Comparison of ENCODE assay signal across 21 cellular contexts in the genomic region with DNA sequence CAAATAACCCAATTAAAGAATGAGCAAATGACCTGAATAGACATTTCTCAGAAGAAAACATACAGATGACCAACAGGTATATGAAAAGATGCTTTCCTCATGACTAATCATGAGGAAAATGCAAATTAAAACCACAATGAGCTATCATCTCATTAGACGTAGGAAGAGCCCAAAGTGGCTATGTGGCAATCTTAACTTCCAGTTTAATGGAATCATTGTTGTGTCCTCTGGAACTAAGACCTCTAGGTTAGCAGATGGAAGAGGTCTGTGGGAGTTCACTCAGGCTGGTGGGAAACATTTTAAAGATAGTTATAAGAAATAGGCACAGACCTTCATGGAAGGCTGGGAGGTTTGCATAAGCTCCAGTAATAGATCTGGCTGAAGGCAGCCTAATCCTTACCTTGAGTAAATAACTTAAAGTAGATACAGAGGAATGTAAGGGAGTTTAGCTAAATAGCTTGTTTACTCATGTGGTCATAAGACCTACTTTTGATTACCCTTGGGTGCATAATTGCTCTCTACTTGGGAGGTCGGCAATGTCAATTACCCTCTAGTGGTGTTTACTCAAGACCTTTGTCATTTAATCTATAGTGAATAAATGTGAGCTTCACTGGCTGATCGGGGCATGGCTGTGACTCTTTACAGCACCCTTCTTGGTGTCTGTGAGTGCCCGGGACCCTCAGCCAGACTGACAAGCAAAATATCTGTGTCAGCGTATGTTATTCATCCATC.
A peak's percentile ranks its signal among the peaks of the same experiment; 100 is the strongest.
DNase-seq lines count a peak whose midpoint lies in the region; FAIRE-seq and TF ChIP-seq lines count a peak whose summit lies in the region.
"Had no signal": no experiment of that assay in that cellular context is flagged by ENCODE, and none has a peak within 500 bp of the region (broad histone marks: within the 10 kb centered on the region; RNA-seq: fewer than 3 reads in every experiment).

No MANE protein-coding gene starts in this region.

- TF ChIP-seq CTCF in MCF 10A (IDR thresholded peaks at IDR 0.05; ENCODE audit: unreplicated experiment) (no peak), breast epithelium (IDR thresholded peaks at IDR 0.05) (no peak), mesothelial cell of epicardium (IDR thresholded peaks at IDR 0.05; ENCODE audit: unreplicated experiment) (no peak)

- CTCF ChIA-PET in MCF 10A (lab: Yijun Ruan, JAX), result no interaction called here

- no peaks in the 10 kb centered on the region for H3K4me1 Mint-ChIP-seq in MCF 10A (ENCODE audit: insufficient read depth, unreplicated experiment)
- H3K4me1 Mint-ChIP-seq in mesothelial cell of epicardium, result peaks cover 13% of the 10 kb centered on the region
- H3K4me1 Mint-ChIP-seq: activated naive CD4-positive, alpha-beta T cell treated with anti-CD3 and anti-CD28 coated beads, Interleukin-2, amount 10 ng/mL, durations not matched to agents 7 days and 5 days had no signal

- H3K36me3 Mint-ChIP-seq in MCF 10A (ENCODE audit: insufficient read depth, unreplicated experiment) (no peaks in the 10 kb centered on the region), mesothelial cell of epicardium (peaks cover 47% of the 10 kb centered on the region)
- H3K36me3 Mint-ChIP-seq: activated naive CD4-positive, alpha-beta T cell treated with anti-CD3 and anti-CD28 coated beads, Interleukin-2, amount 10 ng/mL, durations not matched to agents 7 days and 5 days had no signal

- no peaks in the 10 kb centered on the region for H3K27me3 ChIP-seq in breast epithelium
- H3K27me3 ChIP-seq: hepatocyte, uterus had no signal

- no peak for TF ChIP-seq POLR2A in breast epithelium (IDR thresholded peaks at IDR 0.05)

- FAIRE-seq in RCC 7860 (lab: Jason Lieb, UNC), result no peak
- FAIRE-seq: A549, HepG2 had no signal

- no peak overlapping the region for H3K27ac Mint-ChIP-seq in MCF 10A (ENCODE audit: low read depth, unreplicated experiment)
- no peak overlapping the region for H3K27ac Mint-ChIP-seq in mesothelial cell of epicardium
- H3K27ac Mint-ChIP-seq: activated naive CD4-positive, alpha-beta T cell treated with anti-CD3 and anti-CD28 coated beads, Interleukin-2, amount 10 ng/mL, durations not matched to agents 7 days and 5 days; brain had no signal

- peak; percentile 13 for DNase-seq in MCF 10A (ENCODE audit: unreplicated experiment)
- DNase-seq in breast epithelium (ENCODE audit: low spot score in 2 of 2), result no peak
- peak; percentile 7 for DNase-seq in SK-MEL-5 (ENCODE audit: low read depth, low spot score)
- DNase-seq in fibroblast of gingiva (ENCODE audit: low read depth), result peak; percentile 22
- DNase-seq in renal cortical epithelial cell (ENCODE audit: low read depth), result peak; percentile 81
- no peak for DNase-seq in midbrain (lab: John Stamatoyannopoulos, UW)
- no peak for DNase-seq in mesothelial cell of epicardium (ENCODE audit: low spot score in 2 of 2, unreplicated experiment in 2 of 2)
- DNase-seq in RCC 7860 (ENCODE audit: low spot score), result no peak
- DNase-seq: activated CD4-positive, alpha-beta T cell treated with anti-CD3 and anti-CD28 coated beads, Interleukin-2, amount 50 U/mL, for 4 hours; activated naive CD4-positive, alpha-beta T cell treated with anti-CD3 and anti-CD28 coated beads, Interleukin-2, amount 10 ng/mL, durations not matched to agents 7 days and 5 days; C1 segment of cervical spinal cord; dermis blood vessel endothelial cell; H7; left cardiac atrium; NCI-H2029 treated with DMSO at 0.1 percent for 48 hours; occipital lobe; uterus had no signal

- intact Hi-C loops in MCF 10A (cut with micrococcal nuclease), result no loop called here
- intact Hi-C loops in breast epithelium (cut with DNase I; ENCODE audit: low total_unique reads), result no loop called here

- no peaks in the 10 kb centered on the region for H3K4me1 ChIP-seq in breast epithelium
- H3K4me1 ChIP-seq: uterus had no signal

- no peak overlapping the region for H3K27ac ChIP-seq in breast epithelium
- H3K27ac ChIP-seq: hepatocyte, uterus had no signal

- H3K9me3 Mint-ChIP-seq in MCF 10A (ENCODE audit: unreplicated experiment), result peaks cover 14% of the 10 kb centered on the region
- H3K9me3 Mint-ChIP-seq in mesothelial cell of epicardium, result peaks cover 51% of the 10 kb centered on the region

- POLR2A ChIA-PET in MCF 10A (lab: Yijun Ruan, JAX), result interaction anchor here (1.1 kb wide), 1 partner anchor 17 kb away, joined by 3 read pairs; no protein-coding TSS in a partner anchor

- no peak overlapping the region for H3K4me3 ChIP-seq in breast epithelium
- H3K4me3 ChIP-seq: A549, hepatocyte, uterus had no signal

- BruUV-seq in MCF 10A (replicated peaks; lab: Mats Ljungman, UMichigan), result no TSS peak

- H3K36me3 ChIP-seq in breast epithelium, result no peaks in the 10 kb centered on the region
- H3K36me3 ChIP-seq: uterus had no signal

- H3K4me3 Mint-ChIP-seq in MCF 10A (ENCODE audit: unreplicated experiment), result no peak overlapping the region
- H3K4me3 Mint-ChIP-seq in mesothelial cell of epicardium, result no peak overlapping the region
- H3K4me3 Mint-ChIP-seq: activated naive CD4-positive, alpha-beta T cell treated with anti-CD3 and anti-CD28 coated beads, Interleukin-2, amount 10 ng/mL, durations not matched to agents 7 days and 5 days; brain had no signal

- H3K9me3 ChIP-seq in breast epithelium, result peaks cover 14 to 21% of the 10 kb centered on the region in 2 donors

- in situ Hi-C loops in SK-MEL-5 (cut with HindIII; ENCODE audit: low pct_unique_long_range_greater_than_20kb, low sequenced_read_pairs), result no loop called here

- no peaks in the 10 kb centered on the region for H3K27me3 Mint-ChIP-seq in MCF 10A (ENCODE audit: insufficient read depth, unreplicated experiment)
- H3K27me3 Mint-ChIP-seq in mesothelial cell of epicardium (ENCODE audit: low read depth), result no peaks in the 10 kb centered on the region
- H3K27me3 Mint-ChIP-seq: activated naive CD4-positive, alpha-beta T cell treated with anti-CD3 and anti-CD28 coated beads, Interleukin-2, amount 10 ng/mL, durations not matched to agents 7 days and 5 days; brain had no signal

Comparison
In these comparisons a context has a peak if more than half of its experiments do, and no peak if none do; other contexts are left out.
1. DNase-seq: peak in MCF 10A (single experiment), SK-MEL-5 (single experiment), fibroblast of gingiva (single experiment) and renal cortical epithelial cell (single experiment); none in breast epithelium (0 of 2), midbrain (single experiment), mesothelial cell of epicardium (0 of 2) and RCC 7860 (single experiment).